20 cellular contexts compared by ENCODE assay signal in the genomic region with DNA sequence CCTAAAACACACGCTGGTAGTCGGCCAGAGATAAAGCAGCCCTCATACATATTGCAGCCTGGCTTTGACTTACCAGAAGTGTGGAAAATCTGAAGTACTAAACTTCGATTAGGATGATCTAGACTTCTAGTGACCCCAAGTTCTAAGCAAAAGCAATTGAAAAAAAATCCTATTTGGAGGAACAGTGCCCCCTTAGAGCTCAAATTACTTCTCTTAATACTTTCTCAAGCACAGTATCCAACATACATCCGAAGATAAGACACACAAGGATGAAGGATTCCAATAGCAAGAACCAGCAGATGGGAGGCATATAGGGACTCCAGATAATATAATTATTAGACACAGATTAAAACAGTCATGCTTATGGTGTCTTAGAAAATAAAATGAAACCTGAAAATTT. TPM values are rescaled to one million over a fixed set of nuclear protein-coding genes. Genes with fewer than 3 reads are reported as not detected.
"Had no signal": no experiment of that assay in that cellular context is flagged by ENCODE, and none has a peak within 500 bp of the region (broad histone marks: within the 10 kb centered on the region; RNA-seq: fewer than 3 reads in every experiment).

No MANE protein-coding gene starts in this region.

RNA-seq across cellular contexts. Expression of gene OR1D5, which starts 10.4 kb away (rescaled TPM):
- total RNA-seq: activated CD4-positive, alpha-beta memory T cell treated with anti-CD3 and anti-CD28 coated beads, Interleukin-2, amount 10 ng/mL, durations not matched to agents 7 days and 5 days; activated CD4-positive, alpha-beta T cell treated with anti-CD3 and anti-CD28 coated beads, Interleukin-2, amount 10 ng/mL, durations not matched to agents 7 days and 5 days; activated naive CD4-positive, alpha-beta T cell treated with anti-CD3 and anti-CD28 coated beads, Interleukin-2, amount 50 U/mL, for 72 hours; activated naive CD8-positive, alpha-beta T cell treated with anti-CD3 and anti-CD28 coated beads, Interleukin-2, amount 10 ng/mL, durations not matched to agents 7 days and 5 days; activated T-cell treated with anti-CD3 and anti-CD28 coated beads, Interleukin-2, amount 50 U/mL, for 72 hours; ascending aorta; breast epithelium; cardiac muscle cell; colonic mucosa; dermis microvascular lymphatic vessel endothelial cell; endothelial cell of umbilical vein; esophagus squamous epithelium; fibroblast of lung; fibroblast of villous mesenchyme; gastroesophageal sphincter; glomerular endothelial cell; heart right ventricle; T-helper 2 cell treated with Interferon-gamma antibody and Interleukin-4, amounts not matched to agents 100 ng/mL and 5 ng/mL, for 36 hours; WTC11 had no signal
- polyA plus RNA-seq: cardiac muscle cell, endothelial cell of umbilical vein, esophagus, fibroblast of lung, heart right ventricle had no signal

RNA-seq across cellular contexts. Expression of gene OR1D2, which starts 30.4 kb away (rescaled TPM):
- total RNA-seq: activated CD4-positive, alpha-beta memory T cell treated with anti-CD3 and anti-CD28 coated beads, Interleukin-2, amount 10 ng/mL, durations not matched to agents 7 days and 5 days; activated CD4-positive, alpha-beta T cell treated with anti-CD3 and anti-CD28 coated beads, Interleukin-2, amount 10 ng/mL, durations not matched to agents 7 days and 5 days; activated naive CD4-positive, alpha-beta T cell treated with anti-CD3 and anti-CD28 coated beads, Interleukin-2, amount 50 U/mL, for 72 hours; activated naive CD8-positive, alpha-beta T cell treated with anti-CD3 and anti-CD28 coated beads, Interleukin-2, amount 10 ng/mL, durations not matched to agents 7 days and 5 days; activated T-cell treated with anti-CD3 and anti-CD28 coated beads, Interleukin-2, amount 50 U/mL, for 72 hours; ascending aorta; breast epithelium; cardiac muscle cell; colonic mucosa; dermis microvascular lymphatic vessel endothelial cell; endothelial cell of umbilical vein; esophagus squamous epithelium; fibroblast of lung; fibroblast of villous mesenchyme; gastroesophageal sphincter; glomerular endothelial cell; heart right ventricle; T-helper 2 cell treated with Interferon-gamma antibody and Interleukin-4, amounts not matched to agents 100 ng/mL and 5 ng/mL, for 36 hours; WTC11 had no signal
- polyA plus RNA-seq: cardiac muscle cell, endothelial cell of umbilical vein, esophagus, fibroblast of lung, heart right ventricle had no signal

RNA-seq across cellular contexts. Expression of gene OR1G1, which starts 53.5 kb away (rescaled TPM):
- total RNA-seq: activated CD4-positive, alpha-beta memory T cell treated with anti-CD3 and anti-CD28 coated beads, Interleukin-2, amount 10 ng/mL, durations not matched to agents 7 days and 5 days; activated CD4-positive, alpha-beta T cell treated with anti-CD3 and anti-CD28 coated beads, Interleukin-2, amount 10 ng/mL, durations not matched to agents 7 days and 5 days; activated naive CD4-positive, alpha-beta T cell treated with anti-CD3 and anti-CD28 coated beads, Interleukin-2, amount 50 U/mL, for 72 hours; activated naive CD8-positive, alpha-beta T cell treated with anti-CD3 and anti-CD28 coated beads, Interleukin-2, amount 10 ng/mL, durations not matched to agents 7 days and 5 days; activated T-cell treated with anti-CD3 and anti-CD28 coated beads, Interleukin-2, amount 50 U/mL, for 72 hours; ascending aorta; breast epithelium; cardiac muscle cell; colonic mucosa; dermis microvascular lymphatic vessel endothelial cell; endothelial cell of umbilical vein; esophagus squamous epithelium; fibroblast of lung; fibroblast of villous mesenchyme; gastroesophageal sphincter; glomerular endothelial cell; heart right ventricle; T-helper 2 cell treated with Interferon-gamma antibody and Interleukin-4, amounts not matched to agents 100 ng/mL and 5 ng/mL, for 36 hours; WTC11 had no signal
- polyA plus RNA-seq: cardiac muscle cell, endothelial cell of umbilical vein, esophagus, fibroblast of lung, heart right ventricle had no signal
